20 cellular contexts compared by ENCODE assay signal in genomic region chr10:85225311-85225710, GRCh38.
DNase-seq lines count a peak whose midpoint lies in the region; TF ChIP-seq lines count a peak whose summit lies in the region.
"Had no signal": no experiment of that assay in that cellular context is flagged by ENCODE, and none has a peak within 500 bp of the region (broad histone marks: within the 10 kb centered on the region; RNA-seq: fewer than 3 reads in every experiment).

No MANE protein-coding gene starts in this region.

- no peaks in the 10 kb centered on the region for H3K9me3 ChIP-seq in WERI-Rb-1 (ENCODE audit: severe bottlenecking)
- H3K9me3 ChIP-seq: HAP-1 had no signal

- H3K4me3 ChIP-seq in WERI-Rb-1 (ENCODE audit: low read depth, low read length): peak overlapping the region; percentile 29; the same call in 1 of the 2 replicates
- H3K4me3 ChIP-seq: GM12878, HAP-1 had no signal

- DNase-seq in NCI-H2171 treated with DMSO at 0.1 percent for 48 hours (lab: John Stamatoyannopoulos, UW): peak; percentile 20
- no peak for DNase-seq in NCI-H2171 (lab: John Stamatoyannopoulos, UW)
- peak; percentile 7 for DNase-seq in NCI-H1694 treated with DMSO at 0.1 percent for 48 hours (lab: John Stamatoyannopoulos, UW)
- peak; percentile 90 for DNase-seq in WERI-Rb-1
- peak; percentile 15 for DNase-seq in retina
- no peak for DNase-seq in A172 (ENCODE audit: low spot score)
- DNase-seq in activated CD4-positive, alpha-beta T cell treated with anti-CD3 and anti-CD28 coated beads for 48 hours: no peak
- DNase-seq in NCI-H1105 treated with DMSO at 0.1 percent for 48 hours (lab: John Stamatoyannopoulos, UW): no peak
- DNase-seq: 8988T; C1 segment of cervical spinal cord; Calu3; CD4-positive, alpha-beta memory T cell; COR-L47; DMS79; EL; GDM1; GOT3; HFFc6 had no signal

- TF ChIP-seq CTCF in WERI-Rb-1 (IDR thresholded peaks at IDR 0.05; ENCODE audit: low read depth, low read length): 0 out of 2 replicates have a peak, but pooled peaks have one; percentile 6

- H3K36me3 ChIP-seq in WERI-Rb-1: no peaks in the 10 kb centered on the region
- H3K36me3 ChIP-seq: HAP-1 had no signal

- peak overlapping the region; percentile 60 for H3K27ac ChIP-seq in WERI-Rb-1

- H3K27me3 ChIP-seq in WERI-Rb-1 (ENCODE audit: insufficient read depth, low read depth, severe bottlenecking): no peaks in the 10 kb centered on the region

Comparison
In these comparisons a context has a peak if more than half of its experiments do, and no peak if none do; other contexts are left out.
1. DNase-seq: peak in NCI-H2171 treated with DMSO at 0.1 percent for 48 hours (single experiment), NCI-H1694 treated with DMSO at 0.1 percent for 48 hours (single experiment), WERI-Rb-1 (single experiment) and retina (single experiment); none in NCI-H2171 (single experiment), A172 (single experiment), activated CD4-positive, alpha-beta T cell treated with anti-CD3 and anti-CD28 coated beads for 48 hours (single experiment) and NCI-H1105 treated with DMSO at 0.1 percent for 48 hours (single experiment).